ENCODE assay signal across 2 cellular contexts in the genomic region with DNA sequence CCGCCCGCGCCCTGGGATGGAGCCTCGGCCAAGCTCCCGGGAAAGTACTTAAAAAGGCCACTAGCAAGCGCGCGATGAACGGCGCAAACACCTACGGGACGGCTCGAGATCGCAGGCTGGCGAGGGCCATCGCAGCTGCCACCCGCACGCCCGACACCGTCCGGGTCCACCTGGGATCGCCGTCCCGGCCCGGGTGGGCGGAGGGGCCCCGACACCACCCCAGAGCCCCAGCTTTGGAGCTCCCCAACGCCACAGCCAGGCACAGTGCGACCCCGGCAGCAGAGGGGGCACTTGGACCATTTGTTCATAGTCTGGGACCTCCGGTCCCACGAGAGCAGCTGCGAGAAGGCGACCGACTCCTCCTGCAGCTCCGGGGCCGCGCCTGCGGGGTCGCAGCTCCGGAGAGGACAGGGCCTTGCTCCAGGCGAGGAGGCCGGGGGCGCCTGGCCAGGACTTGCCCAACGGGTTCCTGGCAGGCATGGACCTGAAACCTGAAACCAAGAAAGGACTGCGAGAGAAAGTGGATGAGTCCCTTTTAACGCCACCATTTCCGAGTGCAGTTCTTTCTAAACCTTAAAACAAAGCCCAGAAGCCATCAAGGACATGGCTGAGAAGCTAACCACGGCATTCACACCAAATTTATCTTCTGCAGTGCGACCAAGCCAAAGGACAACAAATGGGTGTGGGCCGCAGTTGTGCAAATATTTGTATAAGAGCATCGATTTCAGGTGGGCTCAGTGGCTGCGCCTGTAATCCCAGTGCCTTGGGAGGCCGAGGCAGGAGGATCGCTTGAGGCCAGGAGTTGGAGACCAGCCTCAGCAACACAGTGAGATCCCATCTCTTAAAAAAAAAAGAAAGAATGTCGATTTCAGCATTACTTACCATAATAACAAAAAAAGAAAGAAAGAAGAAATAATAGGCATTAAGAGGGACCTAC.
TF ChIP-seq lines count a peak whose summit lies in the region.

No MANE protein-coding gene starts in this region.

TF ChIP-seq in Ishikawa, 13 proteins besides CTCF, POLR2A, EP300 and RAD21:
- TF ChIP-seq TAF1 (IDR thresholded peaks at IDR 0.05; ENCODE audit: low read depth) (no peak), CEBPB (IDR thresholded peaks at IDR 0.05) (no peak), YY1 (IDR thresholded peaks at IDR 0.05; ENCODE audit: low read depth) (no peak), ZBTB7A (IDR thresholded peaks at IDR 0.05; ENCODE audit: low read depth) (peak; percentile 59; the same call in 1 of the 2 replicates), REST (IDR thresholded peaks at IDR 0.05; ENCODE audit: low read depth) (no peak), TCF12 (IDR thresholded peaks at IDR 0.05; ENCODE audit: low read depth) (no peak), FOXM1 (IDR thresholded peaks at IDR 0.05; ENCODE audit: borderline replicate concordance, low read depth) (no peak), TEAD4 (IDR thresholded peaks at IDR 0.05) (no peak), EGR1 (IDR thresholded peaks at IDR 0.05) (no peak), USF1 (IDR thresholded peaks at IDR 0.05) (no peak), CREB1 (IDR thresholded peaks at IDR 0.05; ENCODE audit: low read depth) (no peak), NFIC (IDR thresholded peaks at IDR 0.05) (no peak)
- TF ChIP-seq, protein P1, sequence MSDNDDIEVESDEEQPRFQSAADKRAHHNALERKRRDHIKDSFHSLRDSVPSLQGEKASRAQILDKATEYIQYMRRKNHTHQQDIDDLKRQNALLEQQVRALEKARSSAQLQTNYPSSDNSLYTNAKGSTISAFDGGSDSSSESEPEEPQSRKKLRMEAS (IDR thresholded peaks at IDR 0.05), result peak; percentile 23; the same call in 1 of the 2 replicates

TF ChIP-seq in HepG2, 621 proteins besides CTCF, POLR2A, EP300 and RAD21:
- TF ChIP-seq STAG1 (CRISPR knock-in tag; IDR thresholded peaks at IDR 0.05) (peak; percentile 32; the same call in 1 of the 2 replicates), BORCS8-MEF2B (CRISPR knock-in tag; IDR thresholded peaks at IDR 0.05) (no peak), ZNF318 (CRISPR knock-in tag; IDR thresholded peaks at IDR 0.05) (no peak), ZNF235 (CRISPR knock-in tag; IDR thresholded peaks at IDR 0.05; ENCODE audit: borderline replicate concordance) (no peak), ZMAT3 (CRISPR knock-in tag; conservative IDR thresholded peaks at IDR 0.05) (no peak), ZNF724P (CRISPR knock-in tag; IDR thresholded peaks at IDR 0.05; ENCODE audit: borderline replicate concordance) (no peak), ZNF766 (CRISPR knock-in tag; IDR thresholded peaks at IDR 0.05; ENCODE audit: borderline replicate concordance) (no peak), ZNF577 (CRISPR knock-in tag; IDR thresholded peaks at IDR 0.05; ENCODE audit: borderline replicate concordance, low read depth) (no peak), SIN3A (IDR thresholded peaks at IDR 0.05; ENCODE audit: borderline replicate concordance, low read depth, low read length) (no peak)
- TF ChIP-seq, protein P2, sequence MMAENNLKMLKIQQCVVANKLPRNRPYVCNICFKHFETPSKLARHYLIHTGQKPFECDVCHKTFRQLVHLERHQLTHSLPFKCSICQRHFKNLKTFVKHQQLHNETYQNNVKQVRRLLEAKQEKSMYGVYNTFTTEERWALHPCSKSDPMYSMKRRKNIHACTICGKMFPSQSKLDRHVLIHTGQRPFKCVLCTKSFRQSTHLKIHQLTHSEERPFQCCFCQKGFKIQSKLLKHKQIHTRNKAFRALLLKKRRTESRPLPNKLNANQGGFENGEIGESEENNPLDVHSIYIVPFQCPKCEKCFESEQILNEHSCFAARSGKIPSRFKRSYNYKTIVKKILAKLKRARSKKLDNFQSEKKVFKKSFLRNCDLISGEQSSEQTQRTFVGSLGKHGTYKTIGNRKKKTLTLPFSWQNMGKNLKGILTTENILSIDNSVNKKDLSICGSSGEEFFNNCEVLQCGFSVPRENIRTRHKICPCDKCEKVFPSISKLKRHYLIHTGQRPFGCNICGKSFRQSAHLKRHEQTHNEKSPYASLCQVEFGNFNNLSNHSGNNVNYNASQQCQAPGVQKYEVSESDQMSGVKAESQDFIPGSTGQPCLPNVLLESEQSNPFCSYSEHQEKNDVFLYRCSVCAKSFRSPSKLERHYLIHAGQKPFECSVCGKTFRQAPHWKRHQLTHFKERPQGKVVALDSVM (CRISPR knock-in tag; IDR thresholded peaks at IDR 0.05), result peak; percentile 84
- TF ChIP-seq, protein P3, sequence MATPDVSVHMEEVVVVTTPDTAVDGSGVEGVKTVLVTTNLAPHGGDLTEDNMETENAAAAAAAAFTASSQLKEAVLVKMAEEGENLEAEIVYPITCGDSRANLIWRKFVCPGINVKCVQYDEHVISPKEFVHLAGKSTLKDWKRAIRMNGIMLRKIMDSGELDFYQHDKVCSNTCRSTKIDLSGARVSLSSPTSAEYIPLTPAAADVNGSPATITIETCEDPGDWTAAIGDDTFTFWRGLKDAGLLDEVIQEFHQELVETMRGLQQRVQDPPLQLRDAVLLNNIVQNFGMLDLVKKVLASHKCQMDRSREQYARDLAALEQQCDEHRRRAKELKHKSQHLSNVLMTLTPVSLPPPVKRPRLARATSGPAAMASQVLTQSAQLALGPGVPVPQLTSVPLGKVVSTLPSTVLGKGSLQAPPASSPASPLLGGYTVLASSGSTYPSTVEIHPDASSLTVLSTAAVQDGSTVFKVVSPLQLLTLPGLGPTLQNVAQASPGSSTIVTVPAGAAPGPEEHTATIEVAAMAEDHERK (CRISPR knock-in tag; IDR thresholded peaks at IDR 0.05; ENCODE audit: low read depth), result no peak
- TF ChIP-seq, protein P4, sequence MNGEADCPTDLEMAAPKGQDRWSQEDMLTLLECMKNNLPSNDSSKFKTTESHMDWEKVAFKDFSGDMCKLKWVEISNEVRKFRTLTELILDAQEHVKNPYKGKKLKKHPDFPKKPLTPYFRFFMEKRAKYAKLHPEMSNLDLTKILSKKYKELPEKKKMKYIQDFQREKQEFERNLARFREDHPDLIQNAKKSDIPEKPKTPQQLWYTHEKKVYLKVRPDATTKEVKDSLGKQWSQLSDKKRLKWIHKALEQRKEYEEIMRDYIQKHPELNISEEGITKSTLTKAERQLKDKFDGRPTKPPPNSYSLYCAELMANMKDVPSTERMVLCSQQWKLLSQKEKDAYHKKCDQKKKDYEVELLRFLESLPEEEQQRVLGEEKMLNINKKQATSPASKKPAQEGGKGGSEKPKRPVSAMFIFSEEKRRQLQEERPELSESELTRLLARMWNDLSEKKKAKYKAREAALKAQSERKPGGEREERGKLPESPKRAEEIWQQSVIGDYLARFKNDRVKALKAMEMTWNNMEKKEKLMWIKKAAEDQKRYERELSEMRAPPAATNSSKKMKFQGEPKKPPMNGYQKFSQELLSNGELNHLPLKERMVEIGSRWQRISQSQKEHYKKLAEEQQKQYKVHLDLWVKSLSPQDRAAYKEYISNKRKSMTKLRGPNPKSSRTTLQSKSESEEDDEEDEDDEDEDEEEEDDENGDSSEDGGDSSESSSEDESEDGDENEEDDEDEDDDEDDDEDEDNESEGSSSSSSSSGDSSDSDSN (CRISPR knock-in tag; IDR thresholded peaks at IDR 0.05), result no peak
- TF ChIP-seq, protein P5, sequence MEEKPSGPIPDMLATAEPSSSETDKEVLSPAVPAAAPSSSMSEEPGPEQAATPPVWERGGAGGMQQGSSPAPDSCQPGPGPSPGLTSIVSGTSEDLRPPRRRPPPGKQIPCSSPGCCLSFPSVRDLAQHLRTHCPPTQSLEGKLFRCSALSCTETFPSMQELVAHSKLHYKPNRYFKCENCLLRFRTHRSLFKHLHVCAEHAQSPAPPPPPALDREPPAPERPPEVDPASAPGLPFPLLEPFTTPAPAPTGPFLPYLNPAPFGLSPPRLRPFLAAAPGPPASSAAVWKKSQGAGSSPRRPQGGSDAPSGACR (CRISPR knock-in tag; IDR thresholded peaks at IDR 0.05), result no peak
- TF ChIP-seq, protein P6, sequence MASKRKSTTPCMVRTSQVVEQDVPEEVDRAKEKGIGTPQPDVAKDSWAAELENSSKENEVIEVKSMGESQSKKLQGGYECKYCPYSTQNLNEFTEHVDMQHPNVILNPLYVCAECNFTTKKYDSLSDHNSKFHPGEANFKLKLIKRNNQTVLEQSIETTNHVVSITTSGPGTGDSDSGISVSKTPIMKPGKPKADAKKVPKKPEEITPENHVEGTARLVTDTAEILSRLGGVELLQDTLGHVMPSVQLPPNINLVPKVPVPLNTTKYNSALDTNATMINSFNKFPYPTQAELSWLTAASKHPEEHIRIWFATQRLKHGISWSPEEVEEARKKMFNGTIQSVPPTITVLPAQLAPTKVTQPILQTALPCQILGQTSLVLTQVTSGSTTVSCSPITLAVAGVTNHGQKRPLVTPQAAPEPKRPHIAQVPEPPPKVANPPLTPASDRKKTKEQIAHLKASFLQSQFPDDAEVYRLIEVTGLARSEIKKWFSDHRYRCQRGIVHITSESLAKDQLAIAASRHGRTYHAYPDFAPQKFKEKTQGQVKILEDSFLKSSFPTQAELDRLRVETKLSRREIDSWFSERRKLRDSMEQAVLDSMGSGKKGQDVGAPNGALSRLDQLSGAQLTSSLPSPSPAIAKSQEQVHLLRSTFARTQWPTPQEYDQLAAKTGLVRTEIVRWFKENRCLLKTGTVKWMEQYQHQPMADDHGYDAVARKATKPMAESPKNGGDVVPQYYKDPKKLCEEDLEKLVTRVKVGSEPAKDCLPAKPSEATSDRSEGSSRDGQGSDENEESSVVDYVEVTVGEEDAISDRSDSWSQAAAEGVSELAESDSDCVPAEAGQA (IDR thresholded peaks at IDR 0.05; ENCODE audit: low read depth), result no peak
- TF ChIP-seq, protein P6 (CRISPR knock-in tag; IDR thresholded peaks at IDR 0.05; ENCODE audit: borderline replicate concordance), result no peak
